Comparison of ENCODE assay signal across 8 cellular contexts in genomic region chr3:108221403-108221802, GRCh38. TPM values are rescaled to one million over a fixed set of nuclear protein-coding genes. Genes with fewer than 3 reads are reported as not detected.
DNase-seq lines count a peak whose midpoint lies in the region; FAIRE-seq and TF ChIP-seq lines count a peak whose summit lies in the region.

No MANE protein-coding gene starts in this region.

- H3K9me3 ChIP-seq in SJCRH30 (replicated peaks) = no peaks in the 10 kb centered on the region

- peak; percentile 75 for FAIRE-seq in GM18507 (lab: Jason Lieb, UNC)

- no peaks in the 10 kb centered on the region for H3K27me3 ChIP-seq in SJCRH30

- TF ChIP-seq CTCF in fibroblast of pulmonary artery (IDR thresholded peaks at IDR 0.05; ENCODE audit: low read length, missing control alignments) (no peak), retinal pigment epithelial cell (conservative IDR thresholded peaks at IDR 0.05; ENCODE audit: low read depth, low read length) (no peak)

- peak overlapping the region; percentile 67 for H3K4me3 ChIP-seq in SJCRH30
- H3K4me3 ChIP-seq in fibroblast of pulmonary artery (replicated peaks; ENCODE audit: low read depth, low read length) = peak overlapping the region; percentile 67
- H3K4me3 ChIP-seq in retinal pigment epithelial cell (ENCODE audit: low read length) = peak overlapping the region; percentile 80

- peaks cover 4% of the 10 kb centered on the region; the same call in 1 of the 2 replicates for H3K4me1 ChIP-seq in SJCRH30

- no peaks in the 10 kb centered on the region for H3K36me3 ChIP-seq in SJCRH30

- no peak overlapping the region for H3K27ac ChIP-seq in SJCRH30

- no peak for DNase-seq in GM18507 (ENCODE audit: extremely low spot score, insufficient read length, low read depth)
- DNase-seq in SJCRH30 = peak in 1 of 2 experiments; percentile 6
- DNase-seq in fibroblast of pulmonary artery (ENCODE audit: low read depth) = no peak
- no peak for DNase-seq in retinal pigment epithelial cell (ENCODE audit: low read depth)
- DNase-seq in stimulated activated CD4-positive, alpha-beta T cell treated with anti-CD3 and anti-CD28 coated beads, Interleukin-4, amount 100 ng/mL, for 24 hours = no peak
- no peak for DNase-seq in Kasumi-1 (lab: John Stamatoyannopoulos, UW)
- DNase-seq in stimulated activated CD4-positive, alpha-beta T cell treated with anti-CD3 and anti-CD28 coated beads, Interleukin-1b, Interleukin-23, amount 100 ng/mL, for 48 hours = no peak
- no peak for DNase-seq in SKM-1 (lab: John Stamatoyannopoulos, UW; ENCODE audit: unreplicated experiment)

RNA-seq across cellular contexts. Expression of gene IFT57, which starts 0.8 kb away (rescaled TPM):
- 25.6 and 26.8 TPM in 2 replicates for total RNA-seq in SJCRH30 (2014; rRNA removed; shearing (Covaris generic))
